Comparison of ENCODE assay signal across 15 cellular contexts in the genomic region with DNA sequence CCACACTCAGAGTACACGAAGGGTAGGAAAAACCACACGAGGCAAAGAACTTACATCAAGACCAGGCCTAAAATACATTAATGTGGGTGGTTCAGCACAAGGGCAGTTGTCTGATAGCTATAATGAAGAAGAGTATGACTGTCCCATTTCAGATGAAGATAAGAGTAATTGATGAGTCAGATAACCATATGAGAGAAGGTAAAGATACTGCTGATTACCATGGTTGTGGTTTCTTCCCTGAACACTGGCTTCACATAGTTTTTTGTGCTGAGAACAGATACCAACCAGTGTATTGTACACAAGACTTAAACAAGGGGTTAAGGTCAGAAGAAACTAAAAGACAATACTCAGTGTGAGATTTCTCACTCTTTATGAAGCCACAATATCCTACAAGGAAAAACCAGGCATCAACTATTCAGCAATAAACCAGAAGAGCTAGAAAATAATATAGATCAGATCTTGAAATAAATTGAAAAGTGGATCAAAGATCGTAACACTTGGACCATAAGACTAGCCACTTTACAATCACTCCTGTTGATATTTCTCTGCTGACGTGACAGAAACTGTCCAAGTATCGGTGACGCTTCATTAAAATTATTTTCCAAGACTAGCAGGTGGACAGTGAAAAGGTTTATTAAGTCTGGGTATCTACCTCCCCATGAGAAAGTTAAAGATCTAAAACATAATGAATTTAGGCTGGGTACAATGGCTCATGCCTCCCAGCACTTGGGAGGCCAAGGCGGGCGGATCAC. TPM values are rescaled to one million over a fixed set of nuclear protein-coding genes. Genes with fewer than 3 reads are reported as not detected.
A peak's percentile ranks its signal among the peaks of the same experiment; 100 is the strongest.
DNase-seq lines count a peak whose midpoint lies in the region; ATAC-seq and TF ChIP-seq lines count a peak whose summit lies in the region.
"Had no signal": no experiment of that assay in that cellular context is flagged by ENCODE, and none has a peak within 500 bp of the region (broad histone marks: within the 10 kb centered on the region; RNA-seq: fewer than 3 reads in every experiment).

No MANE protein-coding gene starts in this region.

- H3K27ac Mint-ChIP-seq in CD4-positive, CD25-positive, alpha-beta regulatory T cell = peak overlapping the region; percentile 4 to 66 (median 41)
- H3K27ac Mint-ChIP-seq in HFFc6 = peak overlapping the region; percentile 74
- peak overlapping the region; percentile 36 for H3K27ac Mint-ChIP-seq in activated CD4-positive, alpha-beta memory T cell treated with anti-CD3 and anti-CD28 coated beads for 36 hours

- no peaks in the 10 kb centered on the region for H3K27me3 ChIP-seq in CD4-positive, CD25-positive, alpha-beta regulatory T cell (ENCODE audit: control insufficient read depth, insufficient read depth, low read length)
- no peaks in the 10 kb centered on the region for H3K27me3 ChIP-seq in gastrocnemius medialis
- H3K27me3 ChIP-seq: testis had no signal

- no peaks in the 10 kb centered on the region for H3K9me3 ChIP-seq in CD4-positive, CD25-positive, alpha-beta regulatory T cell (ENCODE audit: control insufficient read depth in 2 of 2, low read length in 2 of 2)
- H3K9me3 ChIP-seq in gastrocnemius medialis = no peaks in the 10 kb centered on the region
- H3K9me3 ChIP-seq: testis had no signal

- H3K36me3 Mint-ChIP-seq in CD4-positive, CD25-positive, alpha-beta regulatory T cell = peaks cover 33% of the 10 kb centered on the region
- peaks cover 17% of the 10 kb centered on the region; the same call in 1 of the 2 replicates for H3K36me3 Mint-ChIP-seq in HFFc6 (ENCODE audit: low read depth)
- H3K36me3 Mint-ChIP-seq in activated CD4-positive, alpha-beta memory T cell treated with anti-CD3 and anti-CD28 coated beads for 36 hours = peaks cover 20% of the 10 kb centered on the region
- H3K36me3 Mint-ChIP-seq: natural killer cell treated with Interleukin-12 subunit alpha and Interleukin-12 subunit beta and Interleukin-15 and Interleukin-18, amount 100 ng/mL, for 72 hours had no signal

- peak overlapping the region; percentile 46 for H3K4me3 ChIP-seq in CD4-positive, CD25-positive, alpha-beta regulatory T cell (ENCODE audit: low read depth, low read length)
- H3K4me3 ChIP-seq in gastrocnemius medialis = no peak overlapping the region
- H3K4me3 ChIP-seq: testis had no signal

- no peaks in the 10 kb centered on the region for H3K27me3 Mint-ChIP-seq in CD4-positive, CD25-positive, alpha-beta regulatory T cell
- no peaks in the 10 kb centered on the region for H3K27me3 Mint-ChIP-seq in HFFc6 (ENCODE audit: insufficient read depth)
- H3K27me3 Mint-ChIP-seq in activated CD4-positive, alpha-beta memory T cell treated with anti-CD3 and anti-CD28 coated beads for 36 hours = no peaks in the 10 kb centered on the region
- H3K27me3 Mint-ChIP-seq: natural killer cell treated with Interleukin-12 subunit alpha and Interleukin-12 subunit beta and Interleukin-15 and Interleukin-18, amount 100 ng/mL, for 72 hours had no signal

- in situ Hi-C loops in gastrocnemius medialis (cut with MboI; ENCODE audit: low sequenced_read_pairs in 4 of 4) = no loop called here

- intact Hi-C loops in activated CD4-positive, alpha-beta memory T cell treated with anti-CD3 and anti-CD28 coated beads for 36 hours (cut with micrococcal nuclease) = loop anchor here (1.0 kb wide), 1 partner anchor 27 kb away; no protein-coding TSS in a partner anchor
- intact Hi-C loops in gastrocnemius medialis (cut with DNase I; ENCODE audit: low total_unique reads) = loop anchor here (5.0 kb wide), 1 partner anchor 45 kb away; no protein-coding TSS in a partner anchor

- peak in 1 of 3 donors; percentile 48 for DNase-seq in CD4-positive, CD25-positive, alpha-beta regulatory T cell
- DNase-seq in HFFc6 (peak; percentile 68), iris pigment epithelial cell (ENCODE audit: low read depth) (peak; percentile 52), NAMALWA (ENCODE audit: low spot score) (no peak), hippocampal formation (lab: John Stamatoyannopoulos, UW) (no peak), gastrocnemius medialis (no peak)
- DNase-seq in activated CD4-positive, alpha-beta memory T cell treated with anti-CD3 and anti-CD28 coated beads for 36 hours = no peak
- DNase-seq: head of caudate nucleus, left colon, NCI-H1436 treated with DMSO at 0.1 percent for 48 hours, NCI-H526 treated with DMSO at 0.1 percent for 48 hours, testis had no signal

- H3K36me3 ChIP-seq in CD4-positive, CD25-positive, alpha-beta regulatory T cell (ENCODE audit: control insufficient read depth, insufficient read depth, low read length) = peaks cover 12% of the 10 kb centered on the region
- no peaks in the 10 kb centered on the region for H3K36me3 ChIP-seq in gastrocnemius medialis

- POLR2A ChIA-PET in activated CD4-positive, alpha-beta memory T cell treated with anti-CD3 and anti-CD28 coated beads for 36 hours (lab: Charles Lee) = interaction anchor here (1.4 to 2.0 kb wide), 2 partner anchors 21 to 27 kb away, joined by 3 to 20 read pairs; no protein-coding TSS in a partner anchor

- TF ChIP-seq POLR2A in gastrocnemius medialis (IDR thresholded peaks at IDR 0.05) = no peak

- peaks cover 35 to 90% (median 62%) of the 10 kb centered on the region in 4 donors for H3K4me1 Mint-ChIP-seq in CD4-positive, CD25-positive, alpha-beta regulatory T cell
- H3K4me1 Mint-ChIP-seq in HFFc6 (ENCODE audit: low read depth) = peaks cover 70% of the 10 kb centered on the region
- H3K4me1 Mint-ChIP-seq in activated CD4-positive, alpha-beta memory T cell treated with anti-CD3 and anti-CD28 coated beads for 36 hours (ENCODE audit: low read depth) = peaks cover 65% of the 10 kb centered on the region

- peaks cover 0 to 3% (median 0%) of the 10 kb centered on the region in 7 donors for H3K9me3 Mint-ChIP-seq in CD4-positive, CD25-positive, alpha-beta regulatory T cell
- H3K9me3 Mint-ChIP-seq in HFFc6 = no peaks in the 10 kb centered on the region
- H3K9me3 Mint-ChIP-seq in activated CD4-positive, alpha-beta memory T cell treated with anti-CD3 and anti-CD28 coated beads for 36 hours = no peaks in the 10 kb centered on the region
- H3K9me3 Mint-ChIP-seq: natural killer cell treated with Interleukin-12 subunit alpha and Interleukin-12 subunit beta and Interleukin-15 and Interleukin-18, amount 100 ng/mL, for 72 hours had no signal

- CTCF ChIA-PET in activated CD4-positive, alpha-beta memory T cell treated with anti-CD3 and anti-CD28 coated beads for 36 hours (lab: Charles Lee) = interaction anchor here (0.6 to 1.5 kb wide), 3 partner anchors 9 to 235 kb away, joined by 3 to 4 read pairs (median 3); no protein-coding TSS in a partner anchor

- no peak overlapping the region for H3K27ac ChIP-seq in CD4-positive, CD25-positive, alpha-beta regulatory T cell (ENCODE audit: insufficient read depth, low read length, poor library complexity, severe bottlenecking)
- no peak overlapping the region for H3K27ac ChIP-seq in gastrocnemius medialis
- H3K27ac ChIP-seq: testis had no signal

- ATAC-seq in CD4-positive, CD25-positive, alpha-beta regulatory T cell (ENCODE audit: low read depth in 2 of 2) = peak; percentile 58 to 74
- ATAC-seq in GM18498 (IDR thresholded peaks at IDR 0.05; ENCODE audit: unreplicated experiment) = no peak
- ATAC-seq in gastrocnemius medialis = no peak
- ATAC-seq: left colon, Right ventricle myocardium inferior had no signal

- peaks cover 60% of the 10 kb centered on the region for H3K4me1 ChIP-seq in CD4-positive, CD25-positive, alpha-beta regulatory T cell (ENCODE audit: control insufficient read depth, insufficient read depth, low read length, poor library complexity, severe bottlenecking)
- peaks cover 59% of the 10 kb centered on the region in 2 donors for H3K4me1 ChIP-seq in gastrocnemius medialis
- H3K4me1 ChIP-seq: testis had no signal

- TF ChIP-seq CTCF in HFFc6 (IDR thresholded peaks at IDR 0.05) (no peak), gastrocnemius medialis (IDR thresholded peaks at IDR 0.05 in 4 of 5, conservative IDR thresholded peaks at IDR 0.05 in 1 of 5) (no peak)

- H3K4me3 Mint-ChIP-seq in CD4-positive, CD25-positive, alpha-beta regulatory T cell = peak overlapping the region; percentile 1 to 58 (median 18)
- peak overlapping the region; percentile 26 for H3K4me3 Mint-ChIP-seq in HFFc6
- no peak overlapping the region for H3K4me3 Mint-ChIP-seq in activated CD4-positive, alpha-beta memory T cell treated with anti-CD3 and anti-CD28 coated beads for 36 hours
- H3K4me3 Mint-ChIP-seq: natural killer cell treated with Interleukin-12 subunit alpha and Interleukin-12 subunit beta and Interleukin-15 and Interleukin-18, amount 100 ng/mL, for 72 hours had no signal

RNA-seq across cellular contexts. Expression of a gene that starts 28.6 kb away (rescaled TPM):
- total RNA-seq in CD4-positive, CD25-positive, alpha-beta regulatory T cell = 283 TPM
- polyA plus RNA-seq in CD4-positive, CD25-positive, alpha-beta regulatory T cell = 100 to 1,000 TPM; 108 to 149 (median 132) TPM
- 10 to 100 TPM; 83.6 to 95.4 (median 90.8) TPM for total RNA-seq in HFFc6 (2021; fragmentation: NEBNext Ultra II Directional; extraction: Animal tissue kit (Norgen Biotek cat#: 25700))
- total RNA-seq in activated CD4-positive, alpha-beta memory T cell treated with anti-CD3 and anti-CD28 coated beads for 36 hours = 10 to 100 TPM; 77.8 to 80.5 TPM
- 100 to 1,000 TPM in 1 of 4 donors, 10 to 100 TPM in 3; 56.7 to 111 (median 76.4) TPM for total RNA-seq in gastrocnemius medialis

Comparison
In these comparisons a context has a peak if more than half of its experiments do, and no peak if none do; other contexts are left out.
1. ATAC-seq: peak in CD4-positive, CD25-positive, alpha-beta regulatory T cell (2 of 2); none in GM18498 (single experiment) and gastrocnemius medialis (0 of 2).
2. DNase-seq: peak in HFFc6 (single experiment) and iris pigment epithelial cell (single experiment); none in activated CD4-positive, alpha-beta memory T cell treated with anti-CD3 and anti-CD28 coated beads for 36 hours (single experiment), NAMALWA (single experiment), hippocampal formation (0 of 2) and gastrocnemius medialis (0 of 2).
3. Peak in every context shown above with its lines, with median percentiles within 50 percentile points of each other: H3K27ac Mint-ChIP-seq.